ENCODE assay signal across 2 cellular contexts in genomic region chr21:34718529-34718928, GRCh38. TPM values are rescaled to one million over a fixed set of nuclear protein-coding genes. Genes with fewer than 3 reads are reported as not detected.
"Had no signal": no experiment of that assay in that cellular context is flagged by ENCODE, and none has a peak within 500 bp of the region (broad histone marks: within the 10 kb centered on the region; RNA-seq: fewer than 3 reads in every experiment).

No MANE protein-coding gene starts in this region.

RNA-seq across cellular contexts. Expression of gene CLIC6, which starts 49.7 kb away (rescaled TPM):
- total RNA-seq: lung microvascular endothelial cell, myocyte had no signal
